In the genomic region with DNA sequence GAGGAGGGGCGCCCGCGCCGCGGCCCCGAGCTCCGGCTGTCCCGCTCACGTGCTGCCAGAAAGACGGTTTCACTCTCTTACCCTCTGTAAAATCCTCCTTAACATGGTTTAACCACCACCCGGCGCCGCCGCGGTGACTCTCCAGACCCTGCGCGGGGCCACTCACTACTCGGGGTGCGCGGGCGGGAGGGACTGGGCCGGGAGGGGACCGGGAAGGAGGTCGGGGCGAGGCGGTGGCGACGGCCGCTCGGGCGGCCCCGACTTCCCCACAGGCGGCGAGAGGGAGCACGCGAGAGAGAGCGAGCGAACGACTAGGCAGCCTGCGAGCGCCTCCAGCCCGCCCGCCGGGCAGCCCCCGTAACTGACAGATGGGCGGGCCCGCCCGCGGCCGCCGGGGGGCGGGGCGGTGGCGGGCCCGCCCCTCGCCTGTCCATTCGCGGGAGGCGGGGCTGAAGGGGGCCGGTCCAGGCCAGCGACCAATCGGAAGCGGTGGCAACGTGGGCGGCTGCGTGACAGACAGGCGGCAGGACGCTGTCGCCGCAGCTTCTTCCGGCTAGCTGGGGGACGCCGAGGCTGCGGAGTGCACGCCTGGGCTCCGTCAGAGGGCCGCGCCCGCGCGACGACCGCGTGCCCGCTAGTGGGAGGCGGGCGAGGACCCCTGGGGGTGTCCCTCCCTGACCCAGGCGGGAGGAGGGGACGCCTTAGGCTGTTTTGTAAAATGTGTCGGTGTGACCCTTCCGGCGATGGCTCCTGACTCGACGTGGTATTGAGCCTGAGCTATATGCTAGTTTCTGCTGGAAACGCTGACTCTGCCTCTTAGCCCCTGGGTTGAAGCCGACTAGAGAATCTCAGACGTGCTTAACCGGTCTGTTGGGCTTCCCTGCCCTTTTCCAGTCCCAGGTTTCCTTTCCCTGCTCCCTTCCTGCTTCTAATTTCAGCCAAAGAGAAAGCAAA, we compare ENCODE assay signal across 8 cellular contexts. TPM values are rescaled to one million over a fixed set of nuclear protein-coding genes. Genes with fewer than 3 reads are reported as not detected.
DNase-seq lines count a peak whose midpoint lies in the region; ATAC-seq and TF ChIP-seq lines count a peak whose summit lies in the region.

Gene EEA1 (minus strand): TSS at position 334 of the 954 bp plus-strand sequence. CDS start 229 bp downstream, at position 105.

- H3K27ac ChIP-seq in angular gyrus (ENCODE audit: low read depth, low read length) (peak within 1 kb of the TSS; percentile 85), right atrium auricular region (peak within 1 kb of the TSS; percentile 97 to 98), uterus (peak within 1 kb of the TSS; percentile 98 to 100)

- peaks cover 0 to 19% of the 10 kb centered on the region in 2 donors for H3K4me1 ChIP-seq in right atrium auricular region
- no peaks in the 10 kb centered on the region for H3K4me1 ChIP-seq in uterus

- intact Hi-C loops in uterus (cut with DNase I; ENCODE audit: low total_unique reads): no loop called here

- H3K27me3 ChIP-seq in right atrium auricular region (no peaks in the 10 kb centered on the region), uterus (no peaks in the 10 kb centered on the region)

- peak; percentile 79 for DNase-seq in NCI-H1694 treated with DMSO at 0.1 percent for 48 hours (lab: John Stamatoyannopoulos, UW)
- peak; percentile 88 to 93 (median 92) for DNase-seq in T-helper 17 cell
- peak; percentile 97 for DNase-seq in right atrium auricular region (ENCODE audit: low spot score)
- DNase-seq in pulmonary artery endothelial cell (ENCODE audit: low read depth, low spot score): peak; percentile 80
- DNase-seq in uterus: peak; percentile 96 to 97

- peaks cover 26% of the 10 kb centered on the region for H3K4me1 Mint-ChIP-seq in T-helper 17 cell

- TF ChIP-seq CTCF in right atrium auricular region (IDR thresholded peaks at IDR 0.05): peak in 1 of 2 donors; percentile 49
- peak in 3 of 4 experiments; percentile 4 to 48 (median 36) for TF ChIP-seq CTCF in uterus (IDR thresholded peaks at IDR 0.05)

- no peaks in the 10 kb centered on the region for H3K36me3 ChIP-seq in right atrium auricular region
- H3K36me3 ChIP-seq in uterus: no peaks in the 10 kb centered on the region

- peak; percentile 96 for TF ChIP-seq POLR2A in GM15510 (IDR thresholded peaks at IDR 0.05; ENCODE audit: borderline replicate concordance, extremely low read depth, insufficient read length)
- peak; percentile 96 to 97 for TF ChIP-seq POLR2A in uterus (IDR thresholded peaks at IDR 0.05)

- no peaks in the 10 kb centered on the region for H3K27me3 Mint-ChIP-seq in T-helper 17 cell

- H3K4me3 Mint-ChIP-seq in T-helper 17 cell: peak within 1 kb of the TSS; percentile 90

- H3K36me3 Mint-ChIP-seq in T-helper 17 cell (ENCODE audit: low read depth): no peaks in the 10 kb centered on the region

- peak; percentile 88 for ATAC-seq in HG02885 (IDR thresholded peaks at IDR 0.05; ENCODE audit: poor library complexity, unreplicated experiment)
- peak; percentile 88 for ATAC-seq in T-helper 17 cell

- H3K9me3 ChIP-seq in T-helper 17 cell (ENCODE audit: control insufficient read depth, low read length, poor library complexity, severe bottlenecking): no peaks in the 10 kb centered on the region
- no peaks in the 10 kb centered on the region for H3K9me3 ChIP-seq in right atrium auricular region
- no peaks in the 10 kb centered on the region for H3K9me3 ChIP-seq in uterus

- peak within 1 kb of the TSS; percentile 70 to 89 for H3K4me3 ChIP-seq in right atrium auricular region
- peak within 1 kb of the TSS; percentile 79 to 99 for H3K4me3 ChIP-seq in uterus

- H3K27ac Mint-ChIP-seq in T-helper 17 cell: peak within 1 kb of the TSS; percentile 91

RNA-seq across cellular contexts. Expression of gene EEA1, which starts in this region (rescaled TPM):
- total RNA-seq in T-helper 17 cell (10 to 100 TPM; 13.2 to 16.1 TPM), right atrium auricular region (10 to 100 TPM; 15.3 to 16.2 TPM), pulmonary artery endothelial cell (18.9 and 31.6 TPM in 2 replicates), uterus (10 to 100 TPM; 15.4 to 53.0 (median 31.6) TPM)

Comparison
In these comparisons a context has a peak if more than half of its experiments do, and no peak if none do; other contexts are left out.
1. Peak in every context shown above with its lines: DNase-seq, ATAC-seq, H3K4me3 ChIP-seq and H3K27ac ChIP-seq.